ENCODE assay signal across 16 cellular contexts in the genomic region with DNA sequence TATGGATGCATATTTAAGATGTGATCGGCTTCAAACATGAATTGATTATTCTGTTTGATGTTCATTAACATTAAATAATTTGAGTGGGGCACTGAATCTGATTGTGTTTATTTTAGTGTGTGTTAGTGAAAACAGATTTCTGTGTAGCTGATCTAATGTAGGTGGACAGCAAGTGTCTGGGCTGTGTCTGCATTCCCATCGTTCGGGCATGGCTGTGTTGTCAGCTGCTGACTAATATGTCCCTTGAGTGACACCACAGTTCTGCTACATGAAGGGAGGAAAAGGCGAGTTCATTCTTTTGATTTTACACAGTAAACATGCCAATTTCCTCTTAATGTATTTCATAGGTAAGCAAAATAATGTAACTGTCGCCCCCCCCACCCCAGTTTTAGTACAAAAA.
"Had no signal": no experiment of that assay in that cellular context is flagged by ENCODE, and none has a peak within 500 bp of the region (broad histone marks: within the 10 kb centered on the region; RNA-seq: fewer than 3 reads in every experiment).

No MANE protein-coding gene starts in this region.

- DNase-seq: colonic mucosa; effector CD8-positive, alpha-beta T cell; endodermal cell; foreskin keratinocyte; heart left ventricle; left cardiac atrium; left lung; mesenchymal stem cell; naive thymus-derived CD4-positive, alpha-beta T cell; stimulated activated CD4-positive, alpha-beta T cell treated with anti-CD3 and anti-CD28 coated beads, Interleukin-12 subunit alpha, Interleukin-12 subunit beta, amount 100 ng/mL, for 4 hours; stimulated activated CD4-positive, alpha-beta T cell treated with anti-CD3 and anti-CD28 coated beads, Interleukin-1b, Interleukin-23, amount 100 ng/mL, for 48 hours; stimulated activated CD4-positive, alpha-beta T cell treated with anti-CD3 and anti-CD28 coated beads, Interleukin-4, amount 100 ng/mL, for 24 hours; stimulated activated naive CD4-positive, alpha-beta T cell treated with Interleukin-2 at 50 U/mL for 16 hours; stomach; thyroid gland; trophoblast cell had no signal
